ENCODE assay signal across 21 cellular contexts in genomic region chr9:115306860-115307259, GRCh38.
DNase-seq lines count a peak whose midpoint lies in the region; FAIRE-seq and TF ChIP-seq lines count a peak whose summit lies in the region.
"Had no signal": no experiment of that assay in that cellular context is flagged by ENCODE, and none has a peak within 500 bp of the region (broad histone marks: within the 10 kb centered on the region; RNA-seq: fewer than 3 reads in every experiment).

No MANE protein-coding gene starts in this region.

- H3K9me3 ChIP-seq in GM23248 (ENCODE audit: low read depth): no peaks in the 10 kb centered on the region
- no peaks in the 10 kb centered on the region for H3K9me3 ChIP-seq in osteoblast (ENCODE audit: low read depth, low read length)

- DNase-seq in GM23248 (peak; percentile 26), LHCN-M2 (ENCODE audit: low read depth) (peak; percentile 45), choroid plexus epithelial cell (ENCODE audit: low read depth) (peak; percentile 57), osteoblast (ENCODE audit: insufficient read length, low spot score, missing footprints) (peak; percentile 72), NCI-H524 treated with DMSO at 0.1 percent for 48 hours (lab: John Stamatoyannopoulos, UW) (no peak), RCC 7860 (ENCODE audit: low spot score) (no peak), midbrain (lab: John Stamatoyannopoulos, UW) (no peak)
- DNase-seq: CD4-positive, alpha-beta memory T cell; DMS153; KBM-7; NCI-H1105; NCI-H146; NCI-H2029; NCI-H226; NCI-H510A treated with DMSO at 0.1 percent for 48 hours; NCI-H774; NK-92 treated with Interleukin-12 subunit alpha and Interleukin-12 subunit beta, amount 100 ng/mL, for 24 hours had no signal

- in situ Hi-C loops in GM23248 (cut with MboI): no loop called here

- no peaks in the 10 kb centered on the region for H3F3A ChIP-seq in GM23248 (ENCODE audit: insufficient read depth)

- FAIRE-seq in RCC 7860 (lab: Jason Lieb, UNC): no peak
- FAIRE-seq: G401.6, GM12892, HepG2 had no signal

- no peaks in the 10 kb centered on the region for H3K4me1 ChIP-seq in GM23248 (ENCODE audit: insufficient read depth)
- H3K4me1 ChIP-seq in osteoblast (ENCODE audit: insufficient read depth, low read length): no peaks in the 10 kb centered on the region

- H3K27me3 ChIP-seq in GM23248 (replicated peaks; ENCODE audit: insufficient read depth) (no peaks in the 10 kb centered on the region), osteoblast (ENCODE audit: insufficient read depth, low read length) (no peaks in the 10 kb centered on the region)
- H3K27me3 ChIP-seq: BLaER1 treated with 17β-estradiol and CSF1 and Interleukin-3, amounts not matched to agents 10 nM and 100 nM had no signal

- TF ChIP-seq CTCF in choroid plexus epithelial cell (conservative IDR thresholded peaks at IDR 0.05; ENCODE audit: low read depth, low read length): no peak
- TF ChIP-seq CTCF in osteoblast (IDR thresholded peaks at IDR 0.05; ENCODE audit: extremely low read depth, low read depth, low read length): no peak

- H3K4me3 ChIP-seq in GM23248: no peak overlapping the region
- no peak overlapping the region for H3K4me3 ChIP-seq in choroid plexus epithelial cell (ENCODE audit: low read depth, low read length)
- no peak overlapping the region for H3K4me3 ChIP-seq in osteoblast (ENCODE audit: insufficient read depth, low read length)
- H3K4me3 ChIP-seq: BLaER1 treated with 17β-estradiol and CSF1 and Interleukin-3, amounts not matched to agents 10 nM and 100 nM had no signal

- H4K20me1 ChIP-seq in GM23248 (ENCODE audit: insufficient read depth) (no peaks in the 10 kb centered on the region), osteoblast (ENCODE audit: insufficient read depth, low read length) (no peaks in the 10 kb centered on the region)
- H4K20me1 ChIP-seq: BLaER1 treated with 17β-estradiol and CSF1 and Interleukin-3, amounts not matched to agents 10 nM and 100 nM had no signal

- WGBS in GM23248 (ENCODE audit: low coverage in 1 of 2, low lambda C conversion rate in 2 of 2, missing lambda C conversion rate in 2 of 2), 2 experiments: 67 to 71% methylated on average over 2 of the region's 2 CpGs

- H3K9ac ChIP-seq in GM23248: no peak overlapping the region
- H3K9ac ChIP-seq: BLaER1 treated with 17β-estradiol and CSF1 and Interleukin-3, amounts not matched to agents 10 nM and 100 nM had no signal

- no peak overlapping the region for H2AFZ ChIP-seq in GM23248
- no peak overlapping the region for H2AFZ ChIP-seq in osteoblast (ENCODE audit: low read length)

- H3K79me2 ChIP-seq in GM23248 (ENCODE audit: insufficient read depth) (no peaks in the 10 kb centered on the region), osteoblast (ENCODE audit: insufficient read depth, low read length) (no peaks in the 10 kb centered on the region)

- H3K9me2 ChIP-seq in GM23248 (ENCODE audit: insufficient read depth): no peaks in the 10 kb centered on the region

- H3K27ac ChIP-seq in GM23248: no peak overlapping the region
- H3K27ac ChIP-seq in osteoblast (ENCODE audit: low read depth, low read length): no peak overlapping the region
- H3K27ac ChIP-seq: BLaER1 treated with 17β-estradiol and CSF1 and Interleukin-3, amounts not matched to agents 10 nM and 100 nM had no signal

- H3K36me3 ChIP-seq in GM23248 (ENCODE audit: low read depth): no peaks in the 10 kb centered on the region
- no peaks in the 10 kb centered on the region for H3K36me3 ChIP-seq in osteoblast (ENCODE audit: insufficient read depth, low read length)
- H3K36me3 ChIP-seq: BLaER1 treated with 17β-estradiol and CSF1 and Interleukin-3, amounts not matched to agents 10 nM and 100 nM had no signal

- H3K4me2 ChIP-seq in GM23248 (ENCODE audit: unreplicated experiment): no peak overlapping the region
- H3K4me2 ChIP-seq in osteoblast (ENCODE audit: insufficient read depth, low read length): no peak overlapping the region
- H3K4me2 ChIP-seq: BLaER1 treated with 17β-estradiol and CSF1 and Interleukin-3, amounts not matched to agents 10 nM and 100 nM had no signal

Comparison
In these comparisons a context has a peak if more than half of its experiments do, and no peak if none do; other contexts are left out.
1. DNase-seq: peak in GM23248 (single experiment), LHCN-M2 (single experiment), choroid plexus epithelial cell (single experiment) and osteoblast (single experiment); none in NCI-H524 treated with DMSO at 0.1 percent for 48 hours (single experiment), RCC 7860 (single experiment) and midbrain (single experiment).